Comparison of ENCODE assay signal across 18 cellular contexts in genomic region chrX:15785176-15785735, GRCh38. TPM values are rescaled to one million over a fixed set of nuclear protein-coding genes. Genes with fewer than 3 reads are reported as not detected.
A peak's percentile ranks its signal among the peaks of the same experiment; 100 is the strongest.
DNase-seq lines count a peak whose midpoint lies in the region; FAIRE-seq and TF ChIP-seq lines count a peak whose summit lies in the region.
"Had no signal": no experiment of that assay in that cellular context is flagged by ENCODE, and none has a peak within 500 bp of the region (broad histone marks: within the 10 kb centered on the region; RNA-seq: fewer than 3 reads in every experiment).

No MANE protein-coding gene starts in this region.

- H3K4me1 Mint-ChIP-seq in activated naive CD4-positive, alpha-beta T cell treated with anti-CD3 and anti-CD28 coated beads, Interleukin-2, amount 50 U/mL, for 24 hours = peaks cover 11% of the 10 kb centered on the region
- peaks cover 3% of the 10 kb centered on the region for H3K4me1 Mint-ChIP-seq in activated CD4-positive, alpha-beta T cell treated with anti-CD3 and anti-CD28 coated beads, Interleukin-2, amount 10 ng/mL, durations not matched to agents 24 days and 14 days

- no peak for TF ChIP-seq CTCF in endothelial cell of umbilical vein (IDR thresholded peaks at IDR 0.05; ENCODE audit: extremely low read depth in 1 of 2, insufficient read depth in 1 of 2, low read depth in 1 of 2, low read length in 2 of 2)

- FAIRE-seq in endothelial cell of umbilical vein (lab: Jason Lieb, UNC) = no peak
- FAIRE-seq: A549, RCC 7860 had no signal

- dilution Hi-C loops in endothelial cell of umbilical vein (cut with MboI; ENCODE audit: extremely low pct_ligation_motif_present, low sequenced_read_pairs) = no loop called here

- intact Hi-C loops in endothelial cell of umbilical vein (cut with micrococcal nuclease) = no loop called here
- intact Hi-C loops in activated CD4-positive, alpha-beta T cell treated with anti-CD3 and anti-CD28 coated beads, Interleukin-2, amount 10 ng/mL, durations not matched to agents 24 days and 14 days (cut with micrococcal nuclease) = no loop called here

- peaks cover 10% of the 10 kb centered on the region for H3K36me3 ChIP-seq in HAP-1 (replicated peaks)
- no peaks in the 10 kb centered on the region for H3K36me3 ChIP-seq in endothelial cell of umbilical vein (ENCODE audit: control insufficient read depth in 2 of 2, extremely low read depth in 1 of 2, insufficient read depth in 2 of 2, low read length in 2 of 2)

- in situ Hi-C loops in HAP-1 (cut with MboI; ENCODE audit: low sequenced_read_pairs) = no loop called here

- no peaks in the 10 kb centered on the region for H3K9me3 Mint-ChIP-seq in activated naive CD4-positive, alpha-beta T cell treated with anti-CD3 and anti-CD28 coated beads, Interleukin-2, amount 50 U/mL, for 24 hours
- no peaks in the 10 kb centered on the region for H3K9me3 Mint-ChIP-seq in activated CD4-positive, alpha-beta T cell treated with anti-CD3 and anti-CD28 coated beads, Interleukin-2, amount 10 ng/mL, durations not matched to agents 24 days and 14 days

- H3K4me3 ChIP-seq in HAP-1 = no peak overlapping the region
- no peak overlapping the region for H3K4me3 ChIP-seq in endothelial cell of umbilical vein (replicated peaks in 1 of 3; ENCODE audit: insufficient read depth in 1 of 3, low read depth in 1 of 3, low read length in 3 of 3)
- H3K4me3 ChIP-seq: A549, GM23248 had no signal

- TF ChIP-seq POLR2A in endothelial cell of umbilical vein (IDR thresholded peaks at IDR 0.05; ENCODE audit: low read depth, low read length) = no peak

- no peaks in the 10 kb centered on the region for H3K9me1 ChIP-seq in endothelial cell of umbilical vein (replicated peaks; ENCODE audit: control insufficient read depth, extremely low read depth, insufficient read depth, low read length)

- no peak for DNase-seq in activated naive CD4-positive, alpha-beta T cell treated with Interleukin-2 at 50 U/mL for 16 hours
- DNase-seq in HAP-1 (ENCODE audit: low spot score in 2 of 2) (peak; percentile 26 to 63), NOMO-1 treated with DMSO at 0.1 percent for 48 hours (lab: John Stamatoyannopoulos, UW; ENCODE audit: unreplicated experiment) (peak; percentile 59), endothelial cell of umbilical vein (ENCODE audit: low read depth, low spot score) (peak; percentile 1), GM03348 (ENCODE audit: low spot score) (no peak)
- no peak for DNase-seq in activated CD4-positive, alpha-beta T cell treated with anti-CD3 and anti-CD28 coated beads, Interleukin-2, amount 10 ng/mL, durations not matched to agents 24 days and 14 days
- DNase-seq: C1 segment of cervical spinal cord, DMS 273 treated with DMSO at 0.1 percent for 48 hours, GF-D8, GM23248, KG1, NCI-H187, NCI-H226, NCI-H524 treated with DMSO at 0.1 percent for 48 hours, SHP77 had no signal

- H4K20me1 ChIP-seq in endothelial cell of umbilical vein (replicated peaks; ENCODE audit: control insufficient read depth, extremely low read depth, insufficient read depth, low read length) = no peaks in the 10 kb centered on the region

- H3K27me3 ChIP-seq in HAP-1 (ENCODE audit: low read depth) = no peaks in the 10 kb centered on the region
- H3K27me3 ChIP-seq in endothelial cell of umbilical vein (ENCODE audit: control insufficient read depth in 2 of 2, insufficient read depth in 2 of 2, low read length in 2 of 2) = no peaks in the 10 kb centered on the region

- H3K79me2 ChIP-seq in endothelial cell of umbilical vein (ENCODE audit: control insufficient read depth, insufficient read depth, low read length) = no peaks in the 10 kb centered on the region

- peaks cover 21% of the 10 kb centered on the region for H3K4me1 ChIP-seq in HAP-1
- H3K4me1 ChIP-seq in endothelial cell of umbilical vein (ENCODE audit: control insufficient read depth, extremely low read depth, insufficient read depth, low read length) = peaks cover 5% of the 10 kb centered on the region

- no peak overlapping the region for H2AFZ ChIP-seq in endothelial cell of umbilical vein (ENCODE audit: low read depth, low read length)
- H2AFZ ChIP-seq: GM23248 had no signal

- H3K36me3 Mint-ChIP-seq in activated naive CD4-positive, alpha-beta T cell treated with anti-CD3 and anti-CD28 coated beads, Interleukin-2, amount 50 U/mL, for 24 hours = peaks cover 8% of the 10 kb centered on the region
- peaks cover 7% of the 10 kb centered on the region for H3K36me3 Mint-ChIP-seq in activated CD4-positive, alpha-beta T cell treated with anti-CD3 and anti-CD28 coated beads, Interleukin-2, amount 10 ng/mL, durations not matched to agents 24 days and 14 days (ENCODE audit: low read depth)

- no peak overlapping the region for H3K9ac ChIP-seq in endothelial cell of umbilical vein (replicated peaks; ENCODE audit: extremely low read depth, insufficient read depth, low read length)
- H3K9ac ChIP-seq: GM23248 had no signal

- CTCF ChIA-PET in endothelial cell of umbilical vein (lab: Charles Lee) = no interaction called here

- peak overlapping the region; percentile 51 for H3K27ac Mint-ChIP-seq in activated naive CD4-positive, alpha-beta T cell treated with anti-CD3 and anti-CD28 coated beads, Interleukin-2, amount 50 U/mL, for 24 hours
- no peak overlapping the region for H3K27ac Mint-ChIP-seq in activated CD4-positive, alpha-beta T cell treated with anti-CD3 and anti-CD28 coated beads, Interleukin-2, amount 10 ng/mL, durations not matched to agents 24 days and 14 days

- BruUV-seq in endothelial cell of umbilical vein (replicated peaks; lab: Mats Ljungman, UMichigan) = no TSS peak

- H3K4me3 Mint-ChIP-seq in activated naive CD4-positive, alpha-beta T cell treated with anti-CD3 and anti-CD28 coated beads, Interleukin-2, amount 50 U/mL, for 24 hours = no peak overlapping the region
- H3K4me3 Mint-ChIP-seq in activated CD4-positive, alpha-beta T cell treated with anti-CD3 and anti-CD28 coated beads, Interleukin-2, amount 10 ng/mL, durations not matched to agents 24 days and 14 days = no peak overlapping the region

- POLR2A ChIA-PET in endothelial cell of umbilical vein (lab: Charles Lee) = no interaction called here

- no peak overlapping the region for H3K4me2 ChIP-seq in endothelial cell of umbilical vein (ENCODE audit: insufficient read depth, low read length)
- H3K4me2 ChIP-seq: A549 had no signal

- no peak overlapping the region for H3K27ac ChIP-seq in endothelial cell of umbilical vein (ENCODE audit: insufficient read depth, low read depth, low read length)
- H3K27ac ChIP-seq: A549, GM23248 had no signal

- H3K9me3 ChIP-seq in HAP-1 = no peaks in the 10 kb centered on the region
- H3K9me3 ChIP-seq in endothelial cell of umbilical vein (replicated peaks; ENCODE audit: control insufficient read depth, insufficient read depth, low read length) = no peaks in the 10 kb centered on the region
- H3K9me3 ChIP-seq: A549 had no signal

- no peaks in the 10 kb centered on the region for H3K27me3 Mint-ChIP-seq in activated naive CD4-positive, alpha-beta T cell treated with anti-CD3 and anti-CD28 coated beads, Interleukin-2, amount 50 U/mL, for 24 hours
- no peaks in the 10 kb centered on the region for H3K27me3 Mint-ChIP-seq in activated CD4-positive, alpha-beta T cell treated with anti-CD3 and anti-CD28 coated beads, Interleukin-2, amount 10 ng/mL, durations not matched to agents 24 days and 14 days

TF ChIP-seq in endothelial cell of umbilical vein, 7 proteins besides CTCF, POLR2A, EP300 and RAD21:
- TF ChIP-seq JUN (IDR thresholded peaks at IDR 0.05; ENCODE audit: borderline replicate concordance, insufficient read depth, insufficient read length, low read depth) (no peak), POLR2AphosphoS5 (IDR thresholded peaks at IDR 0.05; ENCODE audit: insufficient read depth, low read depth, low read length) (no peak), FOS (IDR thresholded peaks at IDR 0.05; ENCODE audit: borderline replicate concordance, insufficient read depth, low read length) (no peak), MYC (IDR thresholded peaks at IDR 0.05; ENCODE audit: low read depth, low read length) (no peak), EZH2 (IDR thresholded peaks at IDR 0.05; ENCODE audit: borderline replicate concordance, low read depth, low read length, severe bottlenecking) (no peak), MAX (IDR thresholded peaks at IDR 0.05; ENCODE audit: insufficient read depth, insufficient read length) (no peak), GATA2 (IDR thresholded peaks at IDR 0.05; ENCODE audit: insufficient read depth, insufficient read length, low read depth, low read length) (no peak)

RNA-seq across cellular contexts. Expression of gene ZRSR2, which starts 5.0 kb away (rescaled TPM):
- total RNA-seq in endothelial cell of umbilical vein = 8.1 and 9.4 TPM in 2 replicates
- polyA plus RNA-seq in endothelial cell of umbilical vein = 2.4 and 3.3 TPM in 2 replicates
- polyA plus RNA-seq in endothelial cell of umbilical vein (2011; cell fraction: cytosol; rRNA removed) = 4.2 and 4.4 TPM in 2 replicates
- 9.7 and 14.8 TPM in 2 replicates for polyA plus RNA-seq in endothelial cell of umbilical vein (2011; cell fraction: nucleus; rRNA removed)
- 9.5 and 11.4 TPM in 2 replicates for polyA plus RNA-seq in endothelial cell of umbilical vein (2012)
- 1.9 and 2.3 TPM in 2 replicates for polyA minus RNA-seq in endothelial cell of umbilical vein
- polyA minus RNA-seq in endothelial cell of umbilical vein (2011; cell fraction: cytosol; rRNA and poly(A)+ RNA removed) = 2.4 TPM
- polyA minus RNA-seq in endothelial cell of umbilical vein (2011; cell fraction: nucleus; rRNA and poly(A)+ RNA removed) = 3.1 and 3.2 TPM in 2 replicates
- total RNA-seq in activated CD4-positive, alpha-beta T cell treated with anti-CD3 and anti-CD28 coated beads, Interleukin-2, amount 10 ng/mL, durations not matched to agents 24 days and 14 days = 20.0 and 20.3 TPM in 2 replicates

RNA-seq across cellular contexts. Expression of gene CA5B, which starts 47.2 kb away (rescaled TPM):
- 5.0 and 5.6 TPM in 2 replicates for total RNA-seq in endothelial cell of umbilical vein
- polyA plus RNA-seq in endothelial cell of umbilical vein = 1.8 and 2.3 TPM in 2 replicates
- 1.5 and 1.7 TPM in 2 replicates for polyA plus RNA-seq in endothelial cell of umbilical vein (2011; cell fraction: cytosol; rRNA removed)
- 4.8 and 6.0 TPM in 2 replicates for polyA plus RNA-seq in endothelial cell of umbilical vein (2011; cell fraction: nucleus; rRNA removed)
- 2.5 and 3.7 TPM in 2 replicates for polyA plus RNA-seq in endothelial cell of umbilical vein (2012)
- polyA minus RNA-seq in endothelial cell of umbilical vein = 7.1 and 11.7 TPM in 2 replicates
- 3.5 TPM for polyA minus RNA-seq in endothelial cell of umbilical vein (2011; cell fraction: cytosol; rRNA and poly(A)+ RNA removed)
- polyA minus RNA-seq in endothelial cell of umbilical vein (2011; cell fraction: nucleus; rRNA and poly(A)+ RNA removed) = 7.6 and 10.3 TPM in 2 replicates
- 4.7 and 5.9 TPM in 2 replicates for total RNA-seq in activated CD4-positive, alpha-beta T cell treated with anti-CD3 and anti-CD28 coated beads, Interleukin-2, amount 10 ng/mL, durations not matched to agents 24 days and 14 days

Comparison
In these comparisons a context has a peak if more than half of its experiments do, and no peak if none do; other contexts are left out.
1. DNase-seq: peak in HAP-1 (2 of 2), NOMO-1 treated with DMSO at 0.1 percent for 48 hours (single experiment) and endothelial cell of umbilical vein (single experiment); none in activated naive CD4-positive, alpha-beta T cell treated with Interleukin-2 at 50 U/mL for 16 hours (single experiment), GM03348 (single experiment) and activated CD4-positive, alpha-beta T cell treated with anti-CD3 and anti-CD28 coated beads, Interleukin-2, amount 10 ng/mL, durations not matched to agents 24 days and 14 days (single experiment).